ENCODE assay signal across 8 cellular contexts in genomic region chr15:68820205-68820588, GRCh38. TPM values are rescaled to one million over a fixed set of nuclear protein-coding genes. Genes with fewer than 3 reads are reported as not detected.
DNase-seq lines count a peak whose midpoint lies in the region; ATAC-seq and TF ChIP-seq lines count a peak whose summit lies in the region.

No MANE protein-coding gene starts in this region.

- WGBS in upper lobe of left lung, 2 donors, result 0 to 5% methylated on average over 4 to 19 of the region's 31 CpGs

- peak; percentile 33 for TF ChIP-seq POLR2A in GM10847 (IDR thresholded peaks at IDR 0.05; ENCODE audit: extremely low read depth, insufficient read length)
- TF ChIP-seq POLR2A in upper lobe of left lung (IDR thresholded peaks at IDR 0.05), result no peak

- H3K79me2 ChIP-seq in osteoblast (ENCODE audit: insufficient read depth, low read length), result peaks cover 60% of the 10 kb centered on the region

- peak; percentile 48 for DNase-seq in NCI-H226
- peak; percentile 81 for DNase-seq in activated T-cell treated with anti-CD3 and anti-CD28 coated beads, Interleukin-2, amount 50 U/mL, for 24 hours
- peak; percentile 38 for DNase-seq in fibroblast of pulmonary artery (ENCODE audit: low read depth)
- no peak for DNase-seq in osteoblast (ENCODE audit: insufficient read length, low spot score, missing footprints)
- DNase-seq in upper lobe of left lung, result peak; percentile 64 to 90
- DNase-seq in NCI-H2029 treated with DMSO at 0.1 percent for 48 hours (lab: John Stamatoyannopoulos, UW), result no peak

- peaks cover 26% of the 10 kb centered on the region for H3K4me1 ChIP-seq in osteoblast (ENCODE audit: insufficient read depth, low read length)
- peaks cover 18 to 33% (median 27%) of the 10 kb centered on the region in 4 donors for H3K4me1 ChIP-seq in upper lobe of left lung

- H3K9me3 ChIP-seq in osteoblast (ENCODE audit: low read depth, low read length) (no peaks in the 10 kb centered on the region), upper lobe of left lung (no peaks in the 10 kb centered on the region)

- H3K27me3 ChIP-seq in osteoblast (ENCODE audit: insufficient read depth, low read length) (no peaks in the 10 kb centered on the region), upper lobe of left lung (no peaks in the 10 kb centered on the region)

- TF ChIP-seq CTCF in fibroblast of pulmonary artery (IDR thresholded peaks at IDR 0.05; ENCODE audit: low read length, missing control alignments), result no peak
- TF ChIP-seq CTCF in osteoblast (IDR thresholded peaks at IDR 0.05; ENCODE audit: extremely low read depth, low read depth, low read length), result no peak
- no peak for TF ChIP-seq CTCF in upper lobe of left lung (IDR thresholded peaks at IDR 0.05)

- ATAC-seq in upper lobe of left lung (ENCODE audit: low FRiP score in 2 of 2), result peak in 1 of 2 donors; percentile 24
- no peak for ATAC-seq in HG03432 (IDR thresholded peaks at IDR 0.05; ENCODE audit: unreplicated experiment)

- H3K27ac Mint-ChIP-seq in activated T-cell treated with anti-CD3 and anti-CD28 coated beads, Interleukin-2, amount 50 U/mL, for 24 hours, result peak overlapping the region; percentile 98

- no peak for TF ChIP-seq EP300 in upper lobe of left lung (IDR thresholded peaks at IDR 0.05)

- H2AFZ ChIP-seq in osteoblast (ENCODE audit: low read length), result peak overlapping the region; percentile 88

- no peaks in the 10 kb centered on the region for H3K27me3 Mint-ChIP-seq in activated T-cell treated with anti-CD3 and anti-CD28 coated beads, Interleukin-2, amount 50 U/mL, for 24 hours

- peak overlapping the region; percentile 89 for H3K27ac ChIP-seq in osteoblast (ENCODE audit: low read depth, low read length)
- H3K27ac ChIP-seq in upper lobe of left lung, result peak overlapping the region; percentile 98 to 100 (median 100)

- no peaks in the 10 kb centered on the region for H3K9me3 Mint-ChIP-seq in activated T-cell treated with anti-CD3 and anti-CD28 coated beads, Interleukin-2, amount 50 U/mL, for 24 hours

- peaks cover 40% of the 10 kb centered on the region for H3K4me1 Mint-ChIP-seq in activated T-cell treated with anti-CD3 and anti-CD28 coated beads, Interleukin-2, amount 50 U/mL, for 24 hours (ENCODE audit: low read depth)

- H3K4me3 ChIP-seq in fibroblast of pulmonary artery (replicated peaks; ENCODE audit: low read depth, low read length) (peak overlapping the region; percentile 91), osteoblast (ENCODE audit: insufficient read depth, low read length) (peak overlapping the region; percentile 93), upper lobe of left lung (peak overlapping the region; percentile 76 to 96 (median 93))

- H3K4me2 ChIP-seq in osteoblast (ENCODE audit: insufficient read depth, low read length), result peak overlapping the region; percentile 100

- H3K36me3 Mint-ChIP-seq in activated T-cell treated with anti-CD3 and anti-CD28 coated beads, Interleukin-2, amount 50 U/mL, for 24 hours (ENCODE audit: low read depth), result peaks cover 42% of the 10 kb centered on the region

- peaks cover 11% of the 10 kb centered on the region for H4K20me1 ChIP-seq in osteoblast (ENCODE audit: insufficient read depth, low read length)

- H3K36me3 ChIP-seq in osteoblast (ENCODE audit: insufficient read depth, low read length) (no peaks in the 10 kb centered on the region), upper lobe of left lung (no peaks in the 10 kb centered on the region)

- H3K4me3 Mint-ChIP-seq in activated T-cell treated with anti-CD3 and anti-CD28 coated beads, Interleukin-2, amount 50 U/mL, for 24 hours, result peak overlapping the region; percentile 96

RNA-seq across cellular contexts. Expression of gene ANP32A, which starts 0.5 kb away (rescaled TPM):
- total RNA-seq in osteoblast, result 27.4 and 29.7 TPM in 2 replicates
- 100 to 1,000 TPM in 2 of 6 donors, 10 to 100 TPM in 4; 62.9 to 110 (median 81.5) TPM for total RNA-seq in upper lobe of left lung

Comparison
In these comparisons a context has a peak if more than half of its experiments do, and no peak if none do; other contexts are left out.
1. DNase-seq: peak in NCI-H226 (single experiment), activated T-cell treated with anti-CD3 and anti-CD28 coated beads, Interleukin-2, amount 50 U/mL, for 24 hours (single experiment), fibroblast of pulmonary artery (single experiment) and upper lobe of left lung (2 of 2); none in osteoblast (single experiment) and NCI-H2029 treated with DMSO at 0.1 percent for 48 hours (single experiment).
2. Peak in every context shown above with its lines, with median percentiles within 50 percentile points of each other: H3K4me3 ChIP-seq.